In the genomic region with DNA sequence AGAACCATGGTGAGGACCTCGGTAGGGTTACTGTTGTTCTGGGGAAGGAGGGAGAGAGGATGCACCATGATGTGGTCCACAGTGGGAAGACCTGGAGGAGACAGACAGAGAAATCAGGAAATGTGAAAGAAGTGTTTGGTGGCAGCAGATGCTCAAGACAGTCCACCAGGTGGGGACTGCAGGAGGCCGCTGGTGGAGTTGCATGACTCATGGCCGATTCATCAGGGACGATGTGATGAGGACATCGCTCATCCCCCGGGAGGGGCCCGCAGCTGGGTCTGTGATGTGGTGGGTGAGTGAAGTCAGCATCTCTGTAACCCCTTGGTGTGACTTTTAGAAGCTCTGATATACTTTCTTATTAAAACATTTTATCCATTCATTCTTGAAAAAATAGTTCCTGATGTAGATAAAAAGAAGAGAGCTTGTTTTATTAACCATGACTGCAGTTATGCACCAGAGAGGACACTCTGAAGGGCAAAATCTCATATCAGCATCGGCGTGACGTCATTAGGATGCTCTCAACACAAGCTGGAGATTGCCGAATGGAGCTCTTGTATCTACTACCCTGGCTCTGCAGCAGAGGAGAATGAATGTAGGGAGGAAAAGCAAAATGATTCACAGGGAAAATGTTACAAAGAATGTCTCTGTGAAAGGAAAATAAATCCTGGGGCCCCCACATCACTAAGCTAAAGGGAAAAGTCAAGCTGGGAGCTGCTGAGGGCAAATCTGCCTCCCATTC, we compare ENCODE assay signal across 8 cellular contexts.
A peak's percentile ranks its signal among the peaks of the same experiment; 100 is the strongest.
DNase-seq lines count a peak whose midpoint lies in the region; TF ChIP-seq lines count a peak whose summit lies in the region.

No MANE protein-coding gene starts in this region.

- H3K36me3 ChIP-seq in neural progenitor cell, result no peaks in the 10 kb centered on the region
- no peaks in the 10 kb centered on the region for H3K36me3 ChIP-seq in effector memory CD4-positive, alpha-beta T cell (ENCODE audit: control insufficient read depth, insufficient read depth, low read length)

- DNase-seq in Ammon's horn (ENCODE audit: low spot score) (peak; percentile 24), neural progenitor cell (ENCODE audit: low spot score) (no peak), NCI-H2196 treated with DMSO at 0.1 percent for 48 hours (lab: John Stamatoyannopoulos, UW; ENCODE audit: unreplicated experiment) (no peak), midbrain (lab: John Stamatoyannopoulos, UW) (no peak), NCI-H2029 treated with DMSO at 0.1 percent for 48 hours (lab: John Stamatoyannopoulos, UW) (no peak)
- peak; percentile 15 for DNase-seq in Jurkat, Clone E6-1 (ENCODE audit: low read depth, low spot score)
- DNase-seq in activated gamma-delta T cell treated with anti-CD3 and anti-CD28 coated beads, Interleukin-2, amount 50 U/mL, for 16 hours (ENCODE audit: low read depth), result peak; percentile 24
- no peak for DNase-seq in effector memory CD4-positive, alpha-beta T cell

- H3F3A ChIP-seq in neural progenitor cell (ENCODE audit: low read depth), result peaks cover 18% of the 10 kb centered on the region

- peak overlapping the region; percentile 15 for H3K27ac Mint-ChIP-seq in neural progenitor cell

- H3K27me3 Mint-ChIP-seq in neural progenitor cell (ENCODE audit: insufficient read depth, low read depth), result peaks cover 4% of the 10 kb centered on the region

- H3K9me3 ChIP-seq in neural progenitor cell (ENCODE audit: low read depth), result no peaks in the 10 kb centered on the region
- no peaks in the 10 kb centered on the region for H3K9me3 ChIP-seq in effector memory CD4-positive, alpha-beta T cell (ENCODE audit: control insufficient read depth, low read length)

- peaks cover 33% of the 10 kb centered on the region for H3K36me3 Mint-ChIP-seq in neural progenitor cell

- peaks cover 11% of the 10 kb centered on the region for H3K9me3 Mint-ChIP-seq in neural progenitor cell

- no peaks in the 10 kb centered on the region for H3K27me3 ChIP-seq in neural progenitor cell
- H3K27me3 ChIP-seq in effector memory CD4-positive, alpha-beta T cell (replicated peaks; ENCODE audit: control insufficient read depth, insufficient read depth, low read length, poor library complexity, severe bottlenecking), result no peaks in the 10 kb centered on the region

- no peak overlapping the region for H3K27ac ChIP-seq in neural progenitor cell
- no peak overlapping the region for H3K27ac ChIP-seq in effector memory CD4-positive, alpha-beta T cell (ENCODE audit: insufficient read depth, low read length, poor library complexity, severe bottlenecking)

- H3K4me2 ChIP-seq in neural progenitor cell, result peak overlapping the region; percentile 47

- H4K20me1 ChIP-seq in neural progenitor cell (ENCODE audit: low read depth), result no peaks in the 10 kb centered on the region

- no peak overlapping the region for H3K4me3 ChIP-seq in Jurkat, Clone E6-1 (ENCODE audit: low read length)
- no peak overlapping the region for H3K4me3 ChIP-seq in neural progenitor cell
- no peak overlapping the region for H3K4me3 ChIP-seq in effector memory CD4-positive, alpha-beta T cell (ENCODE audit: insufficient read depth, low read depth, low read length, poor library complexity, severe bottlenecking)

- peaks cover 19% of the 10 kb centered on the region for H3K4me1 ChIP-seq in neural progenitor cell
- no peaks in the 10 kb centered on the region for H3K4me1 ChIP-seq in effector memory CD4-positive, alpha-beta T cell (ENCODE audit: control insufficient read depth, insufficient read depth, low read length, poor library complexity, severe bottlenecking)

- TF ChIP-seq CTCF in neural progenitor cell (IDR thresholded peaks at IDR 0.05), result no peak

- H3K4me3 Mint-ChIP-seq in neural progenitor cell, result no peak overlapping the region

- H3K4me1 Mint-ChIP-seq in neural progenitor cell, result peaks cover 26% of the 10 kb centered on the region

- no peaks in the 10 kb centered on the region for H3K79me2 ChIP-seq in neural progenitor cell (ENCODE audit: low read depth)

- H3K9ac ChIP-seq in neural progenitor cell, result no peak overlapping the region

- no peak overlapping the region for H2AFZ ChIP-seq in neural progenitor cell (replicated peaks)

Comparison
In these comparisons a context has a peak if more than half of its experiments do, and no peak if none do; other contexts are left out.
1. DNase-seq: peak in Ammon's horn (single experiment), Jurkat, Clone E6-1 (single experiment) and activated gamma-delta T cell treated with anti-CD3 and anti-CD28 coated beads, Interleukin-2, amount 50 U/mL, for 16 hours (single experiment); none in neural progenitor cell (single experiment), NCI-H2196 treated with DMSO at 0.1 percent for 48 hours (single experiment), effector memory CD4-positive, alpha-beta T cell (0 of 3), midbrain (single experiment) and NCI-H2029 treated with DMSO at 0.1 percent for 48 hours (single experiment).